In the genomic region with DNA sequence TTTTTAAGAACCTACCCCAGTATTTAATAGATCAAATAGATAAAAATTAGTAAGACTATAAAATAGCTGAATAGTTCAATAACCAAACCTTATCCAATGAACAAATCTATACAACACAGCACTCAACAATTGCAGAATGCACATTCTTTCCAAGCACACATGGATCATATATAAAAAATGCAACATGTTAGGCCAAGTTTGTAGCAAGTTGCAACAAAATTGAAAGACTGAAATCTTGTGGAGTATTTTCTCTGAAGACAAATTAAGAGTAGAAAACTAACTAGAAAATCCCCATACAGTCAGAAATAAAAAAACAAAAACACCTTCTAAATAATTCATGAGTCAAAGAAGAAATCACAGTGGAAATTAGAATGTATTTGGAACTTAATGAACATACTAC, we compare ENCODE assay signal across 7 cellular contexts.
"Had no signal": no experiment of that assay in that cellular context is flagged by ENCODE, and none has a peak within 500 bp of the region (broad histone marks: within the 10 kb centered on the region; RNA-seq: fewer than 3 reads in every experiment).

No MANE protein-coding gene starts in this region.

- FAIRE-seq: HTR-8/SVneo had no signal

- H3K36me3 ChIP-seq: HAP-1 had no signal

- H3K4me1 ChIP-seq: HAP-1 had no signal

- H3K4me3 ChIP-seq: GM23248, HAP-1 had no signal

- H3K9me3 Mint-ChIP-seq: HFFc6 had no signal

- H3K27ac Mint-ChIP-seq: HFFc6 had no signal

- H3K27ac ChIP-seq: GM23248 had no signal

- H2AFZ ChIP-seq: GM23248 had no signal

- H3K9me3 ChIP-seq: HAP-1 had no signal

- H3K9ac ChIP-seq: GM23248 had no signal

- DNase-seq: GM23248, GOT3, H7, HFFc6, IMR-90 had no signal

- H3K4me3 Mint-ChIP-seq: HFFc6 had no signal
